ENCODE assay signal across 8 cellular contexts in the genomic region with DNA sequence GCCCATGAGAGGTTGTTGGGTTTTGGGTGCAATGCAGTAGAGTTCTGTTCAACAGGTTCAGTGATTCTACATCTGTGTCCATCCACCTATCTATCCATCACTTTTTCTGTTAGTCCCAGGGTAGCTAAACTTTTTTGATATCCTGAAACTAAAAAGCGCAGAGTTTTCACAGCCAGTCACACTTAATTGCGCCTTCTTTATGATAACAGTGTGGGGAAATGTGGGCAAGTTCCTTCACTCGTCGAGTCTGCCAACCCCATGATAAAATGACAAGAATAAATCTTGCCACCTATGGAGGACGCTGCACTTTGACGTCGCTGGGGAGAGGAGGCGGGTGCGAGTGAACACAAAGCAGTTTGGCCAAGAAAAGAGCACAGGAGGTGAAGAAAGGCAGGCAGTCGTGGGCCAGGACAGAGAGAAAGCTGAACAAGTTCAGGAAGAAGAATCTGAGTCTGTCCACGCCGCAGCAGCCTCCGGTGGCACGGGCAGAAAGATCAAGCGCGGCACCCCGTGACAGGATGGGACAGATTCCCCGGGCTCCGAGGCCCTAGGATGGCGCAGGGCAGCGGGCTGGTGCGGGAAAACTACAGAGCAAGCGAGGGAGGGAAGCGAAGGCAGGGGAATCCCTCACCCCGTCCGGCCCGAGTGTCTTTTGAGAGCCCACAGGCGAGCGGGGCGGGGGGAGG. TPM values are rescaled to one million over a fixed set of nuclear protein-coding genes. Genes with fewer than 3 reads are reported as not detected.
A peak's percentile ranks its signal among the peaks of the same experiment; 100 is the strongest.
DNase-seq lines count a peak whose midpoint lies in the region; ATAC-seq and TF ChIP-seq lines count a peak whose summit lies in the region.

No MANE protein-coding gene starts in this region.

- H3K4me1 Mint-ChIP-seq in CD4-positive, CD25-positive, alpha-beta regulatory T cell: peaks cover 4 to 10% (median 8%) of the 10 kb centered on the region in 4 donors
- H3K4me1 Mint-ChIP-seq in glutamatergic neuron (ENCODE audit: low read depth, unreplicated experiment): peaks cover 3% of the 10 kb centered on the region
- peaks cover 17% of the 10 kb centered on the region for H3K4me1 Mint-ChIP-seq in stimulated activated naive CD8-positive, alpha-beta T cell treated with anti-CD3 and anti-CD28 coated beads, Interleukin-15, amount 100 ng/mL, for 72 hours

- no peak overlapping the region for H3K27ac Mint-ChIP-seq in CD4-positive, CD25-positive, alpha-beta regulatory T cell
- peak overlapping the region; percentile 46 for H3K27ac Mint-ChIP-seq in glutamatergic neuron (ENCODE audit: unreplicated experiment)
- peak overlapping the region in 1 of 2 donors; percentile 49 for H3K27ac Mint-ChIP-seq in stimulated activated naive CD8-positive, alpha-beta T cell treated with anti-CD3 and anti-CD28 coated beads, Interleukin-15, amount 100 ng/mL, for 72 hours

- H3K9me3 Mint-ChIP-seq in CD4-positive, CD25-positive, alpha-beta regulatory T cell: peaks cover 0 to 14% (median 1%) of the 10 kb centered on the region in 7 donors
- peaks cover 1% of the 10 kb centered on the region for H3K9me3 Mint-ChIP-seq in glutamatergic neuron (ENCODE audit: unreplicated experiment)
- peaks cover 0 to 3% of the 10 kb centered on the region in 2 donors for H3K9me3 Mint-ChIP-seq in stimulated activated naive CD8-positive, alpha-beta T cell treated with anti-CD3 and anti-CD28 coated beads, Interleukin-15, amount 100 ng/mL, for 72 hours

- peak overlapping the region; percentile 4 to 79 (median 42) for H3K4me3 Mint-ChIP-seq in CD4-positive, CD25-positive, alpha-beta regulatory T cell
- H3K4me3 Mint-ChIP-seq in glutamatergic neuron (ENCODE audit: unreplicated experiment): peak overlapping the region; percentile 90
- H3K4me3 Mint-ChIP-seq in stimulated activated naive CD8-positive, alpha-beta T cell treated with anti-CD3 and anti-CD28 coated beads, Interleukin-15, amount 100 ng/mL, for 72 hours: peak overlapping the region; percentile 82 to 86

- peaks cover 5% of the 10 kb centered on the region for H3K36me3 Mint-ChIP-seq in CD4-positive, CD25-positive, alpha-beta regulatory T cell
- no peaks in the 10 kb centered on the region for H3K36me3 Mint-ChIP-seq in glutamatergic neuron (ENCODE audit: unreplicated experiment)

- no peak for TF ChIP-seq CTCF in glutamatergic neuron (IDR thresholded peaks at IDR 0.05; ENCODE audit: partially characterized antibody, unreplicated experiment)

- no peak overlapping the region for H3K4me3 ChIP-seq in CD4-positive, CD25-positive, alpha-beta regulatory T cell (ENCODE audit: low read depth, low read length)
- no peak overlapping the region for H3K4me3 ChIP-seq in effector memory CD4-positive, alpha-beta T cell (ENCODE audit: insufficient read depth, low read depth, low read length, poor library complexity, severe bottlenecking)

- H3K27ac ChIP-seq in CD4-positive, CD25-positive, alpha-beta regulatory T cell (ENCODE audit: insufficient read depth, low read length, poor library complexity, severe bottlenecking): no peak overlapping the region
- H3K27ac ChIP-seq in effector memory CD4-positive, alpha-beta T cell (ENCODE audit: insufficient read depth, low read length, poor library complexity, severe bottlenecking): no peak overlapping the region

- peaks cover 78% of the 10 kb centered on the region for H3K27me3 Mint-ChIP-seq in CD4-positive, CD25-positive, alpha-beta regulatory T cell
- H3K27me3 Mint-ChIP-seq in glutamatergic neuron (ENCODE audit: unreplicated experiment): peaks cover 14% of the 10 kb centered on the region
- peaks cover 83% of the 10 kb centered on the region for H3K27me3 Mint-ChIP-seq in stimulated activated naive CD8-positive, alpha-beta T cell treated with anti-CD3 and anti-CD28 coated beads, Interleukin-15, amount 100 ng/mL, for 72 hours

- no peaks in the 10 kb centered on the region for H3K4me1 ChIP-seq in CD4-positive, CD25-positive, alpha-beta regulatory T cell (ENCODE audit: control insufficient read depth, insufficient read depth, low read length, poor library complexity, severe bottlenecking)
- peaks cover 3% of the 10 kb centered on the region for H3K4me1 ChIP-seq in effector memory CD4-positive, alpha-beta T cell (ENCODE audit: control insufficient read depth, insufficient read depth, low read length, poor library complexity, severe bottlenecking)

- no peak for ATAC-seq in CD4-positive, CD25-positive, alpha-beta regulatory T cell (ENCODE audit: low read depth in 2 of 2)
- ATAC-seq in GM21619 (IDR thresholded peaks at IDR 0.05; ENCODE audit: unreplicated experiment): peak; percentile 49
- peak; percentile 42 for ATAC-seq in stimulated activated naive CD8-positive, alpha-beta T cell treated with anti-CD3 and anti-CD28 coated beads, Interleukin-15, amount 100 ng/mL, for 72 hours

- H3K9me3 ChIP-seq in CD4-positive, CD25-positive, alpha-beta regulatory T cell (ENCODE audit: control insufficient read depth in 2 of 2, low read length in 2 of 2): peaks cover 0 to 3% of the 10 kb centered on the region in 2 experiments
- H3K9me3 ChIP-seq in effector memory CD4-positive, alpha-beta T cell (ENCODE audit: control insufficient read depth, low read length): no peaks in the 10 kb centered on the region

- DNase-seq in CD4-positive, CD25-positive, alpha-beta regulatory T cell: no peak
- peak; percentile 40 for DNase-seq in NCI-H774 (lab: John Stamatoyannopoulos, UW)
- DNase-seq in glutamatergic neuron: no peak
- DNase-seq in stimulated activated naive CD8-positive, alpha-beta T cell treated with anti-CD3 and anti-CD28 coated beads, Interleukin-15, amount 100 ng/mL, for 72 hours: no peak
- no peak for DNase-seq in stimulated activated CD4-positive, alpha-beta T cell treated with anti-CD3 and anti-CD28 coated beads, Interleukin-12 subunit alpha, Interleukin-12 subunit beta, amount 100 ng/mL, for 4 hours
- DNase-seq in NCI-H128 (lab: John Stamatoyannopoulos, UW; ENCODE audit: unreplicated experiment): no peak
- DNase-seq in effector memory CD4-positive, alpha-beta T cell: no peak

- no peaks in the 10 kb centered on the region for H3K36me3 ChIP-seq in CD4-positive, CD25-positive, alpha-beta regulatory T cell (ENCODE audit: control insufficient read depth, insufficient read depth, low read length)
- no peaks in the 10 kb centered on the region for H3K36me3 ChIP-seq in effector memory CD4-positive, alpha-beta T cell (ENCODE audit: control insufficient read depth, insufficient read depth, low read length)

- H3K27me3 ChIP-seq in CD4-positive, CD25-positive, alpha-beta regulatory T cell (ENCODE audit: control insufficient read depth, insufficient read depth, low read length): peaks cover 38% of the 10 kb centered on the region
- H3K27me3 ChIP-seq in effector memory CD4-positive, alpha-beta T cell (replicated peaks; ENCODE audit: control insufficient read depth, insufficient read depth, low read length, poor library complexity, severe bottlenecking): peaks cover 46% of the 10 kb centered on the region

RNA-seq across cellular contexts. Expression of a gene that starts 9.2 kb away (rescaled TPM):
- not detected for total RNA-seq in CD4-positive, CD25-positive, alpha-beta regulatory T cell
- not detected for polyA plus RNA-seq in CD4-positive, CD25-positive, alpha-beta regulatory T cell
- total RNA-seq in glutamatergic neuron (ENCODE audit: unreplicated experiment): not detected

Comparison
In these comparisons a context has a peak if more than half of its experiments do, and no peak if none do; other contexts are left out.
1. ATAC-seq: peak in GM21619 (single experiment) and stimulated activated naive CD8-positive, alpha-beta T cell treated with anti-CD3 and anti-CD28 coated beads, Interleukin-15, amount 100 ng/mL, for 72 hours (single experiment); none in CD4-positive, CD25-positive, alpha-beta regulatory T cell (0 of 2).
2. Peak in every context shown above with its lines, with median percentiles within 50 percentile points of each other: H3K4me3 Mint-ChIP-seq.